27 cellular contexts compared by ENCODE assay signal in the genomic region with DNA sequence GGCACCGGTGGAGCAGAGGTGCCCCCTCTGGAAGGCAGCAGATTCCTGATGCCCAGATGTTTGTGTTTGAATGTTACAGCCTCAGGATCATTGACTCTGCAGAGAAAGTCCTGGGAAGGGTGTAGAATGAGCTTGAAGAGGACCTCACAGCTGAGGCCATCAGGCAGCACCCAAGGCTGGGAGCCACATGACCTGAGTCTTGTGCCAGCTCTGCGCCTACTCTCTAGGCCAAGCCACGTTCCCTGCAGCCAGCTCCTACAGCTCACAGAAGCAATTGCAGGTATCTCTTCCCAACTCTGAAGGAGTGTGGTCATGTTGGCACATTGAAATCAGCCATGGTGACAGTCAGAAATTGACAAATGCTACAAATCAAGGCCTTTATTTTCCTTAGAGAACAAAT. TPM values are rescaled to one million over a fixed set of nuclear protein-coding genes. Genes with fewer than 3 reads are reported as not detected.
DNase-seq lines count a peak whose midpoint lies in the region; ATAC-seq, FAIRE-seq and TF ChIP-seq lines count a peak whose summit lies in the region.
"Had no signal": no experiment of that assay in that cellular context is flagged by ENCODE, and none has a peak within 500 bp of the region (broad histone marks: within the 10 kb centered on the region; RNA-seq: fewer than 3 reads in every experiment).

No MANE protein-coding gene starts in this region.

- TF ChIP-seq POLR2A in GM12891 (IDR thresholded peaks at IDR 0.05; ENCODE audit: low read depth, low read length): no peak

- peaks cover 21% of the 10 kb centered on the region for H3K36me3 Mint-ChIP-seq in type B pancreatic cell

- no peaks in the 10 kb centered on the region for H3K27me3 Mint-ChIP-seq in type B pancreatic cell
- H3K27me3 Mint-ChIP-seq: CD4-positive, alpha-beta memory T cell; CD4-positive, CD25-positive, alpha-beta regulatory T cell had no signal

- no peaks in the 10 kb centered on the region for H3K27me3 ChIP-seq in Panc1 (ENCODE audit: control insufficient read depth, insufficient read depth, low read length)
- H3K27me3 ChIP-seq: BE2C, BLaER1 had no signal

- H3K9me3 ChIP-seq in Panc1 (ENCODE audit: control insufficient read depth, insufficient read depth, low read depth, low read length) (no peaks in the 10 kb centered on the region), kidney (ENCODE audit: control insufficient read depth in 1 of 2, low read length in 2 of 2) (no peaks in the 10 kb centered on the region)
- H3K9me3 ChIP-seq: A549, BE2C, BLaER1 had no signal

- H3K4me3 ChIP-seq in Panc1 (ENCODE audit: low read depth in 2 of 2, low read length in 2 of 2) (no peak overlapping the region), kidney (ENCODE audit: low read length in 2 of 2) (no peak overlapping the region)
- H3K4me3 ChIP-seq: A549, BLaER1, GM12878 had no signal

- H3K4me1 Mint-ChIP-seq in type B pancreatic cell (ENCODE audit: unreplicated experiment): peaks cover 11% of the 10 kb centered on the region
- H3K4me1 Mint-ChIP-seq: CD14-positive monocyte had no signal

- peak overlapping the region; percentile 59 for H3K27ac Mint-ChIP-seq in type B pancreatic cell
- H3K27ac Mint-ChIP-seq: CD4-positive, CD25-positive, alpha-beta regulatory T cell; CD8-positive, alpha-beta memory T cell had no signal

- H3K4me3 Mint-ChIP-seq in type B pancreatic cell: no peak overlapping the region
- H3K4me3 Mint-ChIP-seq: CD14-positive monocyte; CD4-positive, CD25-positive, alpha-beta regulatory T cell; CD8-positive, alpha-beta memory T cell had no signal

- ATAC-seq in Panc1 (no peak), GM21515 (IDR thresholded peaks at IDR 0.05; ENCODE audit: unreplicated experiment) (no peak)
- ATAC-seq: GM12878 had no signal

- DNase-seq in GM12891 (ENCODE audit: insufficient read length, low spot score) (no peak), Panc1 (ENCODE audit: low read depth, low spot score) (no peak), kidney (peak; percentile 51), type B pancreatic cell (ENCODE audit: extremely low spot score, unreplicated experiment) (no peak), SIG-M5 treated with dmso at 0.1 percent for 504 hours (lab: John Stamatoyannopoulos, UW; ENCODE audit: unreplicated experiment) (no peak), activated gamma-delta T cell treated with Interleukin-2 at 50 U/mL for 16 hours (no peak)
- DNase-seq: BE2C; C1 segment of cervical spinal cord; CD4-positive, alpha-beta memory T cell; CD4-positive, CD25-positive, alpha-beta regulatory T cell; CD8-positive, alpha-beta memory T cell; COR-L47; DMS 273 treated with DMSO at 0.1 percent for 48 hours; DMS153; DMS53; DMS79; DND-41; EL; GDM1 had no signal

- POLR2A ChIA-PET in Panc1 (lab: Charles Lee): no interaction called here

- in situ Hi-C loops in Panc1 (cut with HindIII; ENCODE audit: low pct_unique_long_range_greater_than_20kb, low sequenced_read_pairs): no loop called here

- no peaks in the 10 kb centered on the region for H3K9me3 Mint-ChIP-seq in type B pancreatic cell
- H3K9me3 Mint-ChIP-seq: CD4-positive, alpha-beta memory T cell; CD4-positive, CD25-positive, alpha-beta regulatory T cell; CD8-positive, alpha-beta memory T cell had no signal

- FAIRE-seq in GM12891 (lab: Jason Lieb, UNC) (peak; percentile 31), kidney (lab: Jason Lieb, UNC) (no peak)
- FAIRE-seq: A549, GM12878, GM19239 had no signal

- H3K9ac ChIP-seq in kidney (ENCODE audit: low read length in 2 of 2): no peak overlapping the region
- H3K9ac ChIP-seq: BLaER1 had no signal

- no peaks in the 10 kb centered on the region for H3K36me3 ChIP-seq in Panc1 (ENCODE audit: control insufficient read depth, insufficient read depth, low read length)
- no peaks in the 10 kb centered on the region for H3K36me3 ChIP-seq in kidney (ENCODE audit: control insufficient read depth in 1 of 2, insufficient read depth in 2 of 2, low read length in 2 of 2)
- H3K36me3 ChIP-seq: BE2C, BLaER1 had no signal

- no TSS peak for BruUV-seq in Panc1 (replicated peaks; lab: Mats Ljungman, UMichigan)

- TF ChIP-seq CTCF in Panc1 (IDR thresholded peaks at IDR 0.05): no peak
- no peak for TF ChIP-seq CTCF in kidney (IDR thresholded peaks at IDR 0.05; ENCODE audit: borderline replicate concordance, extremely low read depth, insufficient read depth)
- no peak for TF ChIP-seq CTCF in type B pancreatic cell (conservative IDR thresholded peaks at IDR 0.05)

- H3K27ac ChIP-seq in Panc1 (ENCODE audit: low read length): 0 out of 2 replicates have a peak overlapping the region, but pooled peaks have one; percentile 17
- no peak overlapping the region for H3K27ac ChIP-seq in kidney (ENCODE audit: low read depth in 2 of 2, low read length in 2 of 2)
- H3K27ac ChIP-seq: 22Rv1, A549, BLaER1 had no signal

- intact Hi-C loops in Panc1 (cut with micrococcal nuclease; ENCODE audit: unreplicated experiment): no loop called here
- intact Hi-C loops in kidney (cut with DNase I): no loop called here

- H3K4me1 ChIP-seq in Panc1 (ENCODE audit: control insufficient read depth, insufficient read depth, low read length) (no peaks in the 10 kb centered on the region), kidney (ENCODE audit: control insufficient read depth in 1 of 2, insufficient read depth in 1 of 2, low read depth in 1 of 2, low read length in 2 of 2) (no peaks in the 10 kb centered on the region)
- H3K4me1 ChIP-seq: BE2C had no signal

- CTCF ChIA-PET in Panc1 (lab: Charles Lee): no interaction called here

TF ChIP-seq in GM12891, 5 proteins besides CTCF, POLR2A, EP300 and RAD21:
- TF ChIP-seq POU2F2 (IDR thresholded peaks at IDR 0.05; ENCODE audit: low read depth, low read length): no peak
- no peak for TF ChIP-seq POLR2AphosphoS5 (IDR thresholded peaks at IDR 0.05; ENCODE audit: low read depth, low read length)
- no peak for TF ChIP-seq SPI1 (IDR thresholded peaks at IDR 0.05; ENCODE audit: low read depth, low read length)
- TF ChIP-seq PAX5 (IDR thresholded peaks at IDR 0.05; ENCODE audit: insufficient read depth, low read length, severe bottlenecking): no peak
- TF ChIP-seq TAF1 (IDR thresholded peaks at IDR 0.05; ENCODE audit: low read depth, low read length): no peak

RNA-seq across cellular contexts. Expression of gene GRHL3, which starts 36.3 kb away (rescaled TPM):
- 1.1 TPM for polyA plus RNA-seq in GM12891 (2012; ENCODE audit: low read depth, missing spikeins)
- 16.7 TPM for total RNA-seq in Panc1 (2021; ENCODE audit: unreplicated experiment)
- polyA plus RNA-seq in Panc1 (2012; ENCODE audit: insufficient read length): 23.1 TPM
- total RNA-seq in kidney: 1.7 TPM
- polyA plus RNA-seq in kidney (ENCODE audit: insufficient read depth, low read depth, low replicate concordance): 0.32 TPM
- total RNA-seq in type B pancreatic cell (ENCODE audit: low replicate concordance): 70.6 and 194 TPM in 2 replicates
- total RNA-seq: CD4-positive, alpha-beta memory T cell; CD4-positive, CD25-positive, alpha-beta regulatory T cell; Daoy had no signal
- polyA plus RNA-seq: CD14-positive monocyte; CD4-positive, alpha-beta memory T cell; CD4-positive, CD25-positive, alpha-beta regulatory T cell; CD8-positive, alpha-beta memory T cell had no signal

RNA-seq across cellular contexts. Expression of gene STPG1, which starts 58.1 kb away (rescaled TPM):
- 2.3 TPM for polyA plus RNA-seq in GM12891 (2012; ENCODE audit: low read depth, missing spikeins)
- total RNA-seq in Panc1 (2021; ENCODE audit: unreplicated experiment): 9.9 TPM
- 8.4 TPM for polyA plus RNA-seq in Panc1 (2012; ENCODE audit: insufficient read length)
- total RNA-seq in kidney: 12.2 TPM
- polyA plus RNA-seq in kidney (ENCODE audit: insufficient read depth, low read depth, low replicate concordance): 10.6 TPM
- 7.2 and 8.7 TPM in 2 replicates for total RNA-seq in type B pancreatic cell (ENCODE audit: low replicate concordance)
